ENCODE assay signal across 16 cellular contexts in genomic region chr3:89572261-89572660, GRCh38.
"Had no signal": no experiment of that assay in that cellular context is flagged by ENCODE, and none has a peak within 500 bp of the region (broad histone marks: within the 10 kb centered on the region; RNA-seq: fewer than 3 reads in every experiment).

No MANE protein-coding gene starts in this region.

- DNase-seq: cortex of kidney; effector CD8-positive, alpha-beta T cell; kidney glomerular epithelial cell; naive thymus-derived CD4-positive, alpha-beta T cell; nephron progenitor cell; spleen; stimulated activated CD4-positive, alpha-beta T cell treated with anti-CD3 and anti-CD28 coated beads, Interleukin-15, amount 100 ng/mL, for 24 hours; stimulated activated CD4-positive, alpha-beta T cell treated with anti-CD3 and anti-CD28 coated beads, Interleukin-1b, Interleukin-23, amount 100 ng/mL, for 48 hours; stimulated activated CD4-positive, alpha-beta T cell treated with anti-CD3 and anti-CD28 coated beads, Interleukin-4, amount 100 ng/mL, for 24 hours; stimulated activated naive CD8-positive, alpha-beta T cell treated with anti-CD3 and anti-CD28 coated beads, Interleukin-15, amount 100 ng/mL, for 72 hours had no signal

- H3K27me3 Mint-ChIP-seq: naive thymus-derived CD4-positive, alpha-beta T cell; stimulated activated memory B cell treated with anti-CD40 and anti-IgM and Interleukin-4, amounts not matched to agents 10 μg/mL and 1 μg/mL and 100 μg/mL, for 72 hours; stimulated activated naive CD8-positive, alpha-beta T cell treated with anti-CD3 and anti-CD28 coated beads, Interleukin-15, amount 100 ng/mL, for 72 hours had no signal

- H3K4me1 ChIP-seq: spleen had no signal

- H3K9me3 Mint-ChIP-seq: stimulated activated memory B cell treated with anti-CD40 and anti-IgM and Interleukin-4, amounts not matched to agents 10 μg/mL and 1 μg/mL and 100 μg/mL, for 72 hours; type B pancreatic cell had no signal

- H3K4me3 ChIP-seq: spleen had no signal

- H3K27me3 ChIP-seq: dorsolateral prefrontal cortex, heart left ventricle, spleen had no signal

- H3K36me3 Mint-ChIP-seq: naive thymus-derived CD4-positive, alpha-beta T cell; stimulated activated memory B cell treated with anti-CD40 and anti-IgM and Interleukin-4, amounts not matched to agents 10 μg/mL and 1 μg/mL and 100 μg/mL, for 72 hours; type B pancreatic cell had no signal

- H3K4me3 Mint-ChIP-seq: naive thymus-derived CD4-positive, alpha-beta T cell; nephron progenitor cell; stimulated activated memory B cell treated with anti-CD40 and anti-IgM and Interleukin-4, amounts not matched to agents 10 μg/mL and 1 μg/mL and 100 μg/mL, for 72 hours; stimulated activated naive CD8-positive, alpha-beta T cell treated with anti-CD3 and anti-CD28 coated beads, Interleukin-15, amount 100 ng/mL, for 72 hours; type B pancreatic cell had no signal

- H3K27ac Mint-ChIP-seq: naive thymus-derived CD4-positive, alpha-beta T cell; nephron progenitor cell; stimulated activated memory B cell treated with anti-CD40 and anti-IgM and Interleukin-4, amounts not matched to agents 10 μg/mL and 1 μg/mL and 100 μg/mL, for 72 hours; stimulated activated naive CD8-positive, alpha-beta T cell treated with anti-CD3 and anti-CD28 coated beads, Interleukin-15, amount 100 ng/mL, for 72 hours; type B pancreatic cell had no signal

- ATAC-seq: esophagus mucosa; naive thymus-derived CD4-positive, alpha-beta T cell; sciatic nerve; stimulated activated naive CD8-positive, alpha-beta T cell treated with anti-CD3 and anti-CD28 coated beads, Interleukin-15, amount 100 ng/mL, for 72 hours had no signal

- H3K36me3 ChIP-seq: heart left ventricle, spleen had no signal

- H3K27ac ChIP-seq: spleen had no signal

- H3K4me1 Mint-ChIP-seq: naive thymus-derived CD4-positive, alpha-beta T cell; stimulated activated memory B cell treated with anti-CD40 and anti-IgM and Interleukin-4, amounts not matched to agents 10 μg/mL and 1 μg/mL and 100 μg/mL, for 72 hours; stimulated activated naive CD8-positive, alpha-beta T cell treated with anti-CD3 and anti-CD28 coated beads, Interleukin-15, amount 100 ng/mL, for 72 hours had no signal
